Comparison of ENCODE assay signal across 7 cellular contexts in genomic region chr12:110688446-110689001, GRCh38. TPM values are rescaled to one million over a fixed set of nuclear protein-coding genes. Genes with fewer than 3 reads are reported as not detected.
A peak's percentile ranks its signal among the peaks of the same experiment; 100 is the strongest.
DNase-seq lines count a peak whose midpoint lies in the region; ATAC-seq and TF ChIP-seq lines count a peak whose summit lies in the region.

No MANE protein-coding gene starts in this region.

- H3K79me2 ChIP-seq in SK-N-SH (ENCODE audit: insufficient read depth), result no peaks in the 10 kb centered on the region

- 50% methylated on average over 7 of the region's 32 CpGs for WGBS in SK-N-SH (ENCODE audit: low lambda C conversion rate)
- 5 to 15% (median 6%) methylated on average over 13 to 32 of the region's 32 CpGs for WGBS in heart left ventricle, 4 donors

- no peaks in the 10 kb centered on the region for H3F3A ChIP-seq in SK-N-SH (replicated peaks; ENCODE audit: insufficient read depth)

- intact Hi-C loops in heart left ventricle (cut with DNase I) (loop anchor here in 1 of 10 donors (10.0 kb wide), 1 partner anchor 56 kb away; the partner anchor contains the start of gene PPP1CC), sciatic nerve (cut with DNase I) (no loop called here)

- H3K27ac ChIP-seq in SK-N-SH (ENCODE audit: low read depth in 2 of 2, low read length in 1 of 2), result no peak overlapping the region
- peak overlapping the region in 11 of 12 donors; percentile 35 to 88 (median 81) for H3K27ac ChIP-seq in heart left ventricle

- no peak for TF ChIP-seq POLR2A in heart left ventricle (IDR thresholded peaks at IDR 0.05)

- ATAC-seq in GM21717 (IDR thresholded peaks at IDR 0.05; ENCODE audit: unreplicated experiment) (peak; percentile 7), heart left ventricle (peak; percentile 9 to 38 (median 24)), sciatic nerve (peak; percentile 14), GM18517 (IDR thresholded peaks at IDR 0.05; ENCODE audit: unreplicated experiment) (no peak)

- POLR2A ChIA-PET in SK-N-SH (lab: Yijun Ruan, JAX), result interaction anchor here (0.6 kb wide), 1 partner anchor 55 kb away, joined by 3 read pairs; no protein-coding TSS in a partner anchor

- H2AFZ ChIP-seq in SK-N-SH (ENCODE audit: low read depth), result no peak overlapping the region

- TF ChIP-seq EP300 in SK-N-SH (IDR thresholded peaks at IDR 0.05; ENCODE audit: borderline replicate concordance in 1 of 2, low read depth in 1 of 2, low read length in 1 of 2), result no peak

- CTCF ChIA-PET in SK-N-SH (lab: Yijun Ruan, JAX), result no interaction called here

- no peaks in the 10 kb centered on the region for H4K20me1 ChIP-seq in SK-N-SH (ENCODE audit: insufficient read depth)

- H3K4me2 ChIP-seq in SK-N-SH, result peak overlapping the region; percentile 28; the same call in 1 of the 2 replicates

- H3K4me3 ChIP-seq in SK-N-SH (ENCODE audit: low read depth in 2 of 2, low read length in 1 of 2) (peak overlapping the region in 1 of 2 experiments; percentile 32; a peak in 2 of 4 replicates), heart left ventricle (peak overlapping the region; percentile 59 to 87 (median 74))

- no peak for DNase-seq in SK-N-SH
- peak in 1 of 5 donors; percentile 29 for DNase-seq in heart left ventricle
- DNase-seq in sciatic nerve (ENCODE audit: low spot score), result no peak
- no peak for DNase-seq in OCI-M2 (lab: John Stamatoyannopoulos, UW; ENCODE audit: unreplicated experiment)
- no peak for DNase-seq in NCI-H1436 treated with DMSO at 0.1 percent for 48 hours (lab: John Stamatoyannopoulos, UW)

- H3K27me3 ChIP-seq in SK-N-SH (ENCODE audit: insufficient read depth), result peaks cover 27% of the 10 kb centered on the region
- H3K27me3 ChIP-seq in heart left ventricle, result no peaks in the 10 kb centered on the region

- H3K9me3 ChIP-seq in SK-N-SH (no peaks in the 10 kb centered on the region), heart left ventricle (no peaks in the 10 kb centered on the region)

- H3K4me1 ChIP-seq in SK-N-SH (ENCODE audit: control insufficient read depth in 1 of 2, insufficient read depth in 2 of 2, low read depth in 1 of 2, low read length in 1 of 2), result no peaks in the 10 kb centered on the region; a peak in 1 of 4 replicates
- H3K4me1 ChIP-seq in heart left ventricle, result peaks cover 5 to 66% (median 22%) of the 10 kb centered on the region in 12 donors

- H3K36me3 ChIP-seq in SK-N-SH (replicated peaks in 1 of 2; ENCODE audit: control insufficient read depth in 1 of 2, insufficient read depth in 2 of 2, low read length in 1 of 2), result no peaks in the 10 kb centered on the region
- H3K36me3 ChIP-seq in heart left ventricle, result peaks cover 0 to 6% (median 0%) of the 10 kb centered on the region in 9 donors

- no peak overlapping the region for H3K9ac ChIP-seq in SK-N-SH

- H3K9me2 ChIP-seq in SK-N-SH, result no peaks in the 10 kb centered on the region

- no peak for TF ChIP-seq RAD21 in SK-N-SH (IDR thresholded peaks at IDR 0.05; ENCODE audit: low read length)

- TF ChIP-seq CTCF in SK-N-SH (IDR thresholded peaks at IDR 0.05) (no peak), heart left ventricle (IDR thresholded peaks at IDR 0.05) (no peak)

TF ChIP-seq in SK-N-SH, 30 proteins besides CTCF, POLR2A, EP300 and RAD21 (continues in another document):
- no peak for TF ChIP-seq NRF1 (IDR thresholded peaks at IDR 0.05; ENCODE audit: low read depth, low read length)
- TF ChIP-seq REST (IDR thresholded peaks at IDR 0.05; ENCODE audit: low read depth, low read length), result no peak
- TF ChIP-seq, protein P1, sequence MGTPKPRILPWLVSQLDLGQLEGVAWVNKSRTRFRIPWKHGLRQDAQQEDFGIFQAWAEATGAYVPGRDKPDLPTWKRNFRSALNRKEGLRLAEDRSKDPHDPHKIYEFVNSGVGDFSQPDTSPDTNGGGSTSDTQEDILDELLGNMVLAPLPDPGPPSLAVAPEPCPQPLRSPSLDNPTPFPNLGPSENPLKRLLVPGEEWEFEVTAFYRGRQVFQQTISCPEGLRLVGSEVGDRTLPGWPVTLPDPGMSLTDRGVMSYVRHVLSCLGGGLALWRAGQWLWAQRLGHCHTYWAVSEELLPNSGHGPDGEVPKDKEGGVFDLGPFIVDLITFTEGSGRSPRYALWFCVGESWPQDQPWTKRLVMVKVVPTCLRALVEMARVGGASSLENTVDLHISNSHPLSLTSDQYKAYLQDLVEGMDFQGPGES (IDR thresholded peaks at IDR 0.05; ENCODE audit: low read depth, low read length), result no peak
- no peak for TF ChIP-seq USF2 (IDR thresholded peaks at IDR 0.05; ENCODE audit: borderline replicate concordance, low read depth, low read length)
- no peak for TF ChIP-seq SMC3 (IDR thresholded peaks at IDR 0.05; ENCODE audit: low read depth, low read length)
- no peak for TF ChIP-seq RXRA (IDR thresholded peaks at IDR 0.05; ENCODE audit: borderline replicate concordance, low read depth)
- TF ChIP-seq ELF1 (IDR thresholded peaks at IDR 0.05), result no peak
- no peak for TF ChIP-seq TCF12 (IDR thresholded peaks at IDR 0.05)
- TF ChIP-seq FOSL2 (IDR thresholded peaks at IDR 0.05; ENCODE audit: borderline replicate concordance, low read depth), result no peak
- TF ChIP-seq ZBTB33 (IDR thresholded peaks at IDR 0.05; ENCODE audit: borderline replicate concordance, low read depth), result no peak
- TF ChIP-seq YY1 (IDR thresholded peaks at IDR 0.05; ENCODE audit: low read depth), result no peak
- no peak for TF ChIP-seq RCOR1 (IDR thresholded peaks at IDR 0.05; ENCODE audit: low read length)
- no peak for TF ChIP-seq RFX5 (IDR thresholded peaks at IDR 0.05; ENCODE audit: low read length)
- TF ChIP-seq, protein P2, sequence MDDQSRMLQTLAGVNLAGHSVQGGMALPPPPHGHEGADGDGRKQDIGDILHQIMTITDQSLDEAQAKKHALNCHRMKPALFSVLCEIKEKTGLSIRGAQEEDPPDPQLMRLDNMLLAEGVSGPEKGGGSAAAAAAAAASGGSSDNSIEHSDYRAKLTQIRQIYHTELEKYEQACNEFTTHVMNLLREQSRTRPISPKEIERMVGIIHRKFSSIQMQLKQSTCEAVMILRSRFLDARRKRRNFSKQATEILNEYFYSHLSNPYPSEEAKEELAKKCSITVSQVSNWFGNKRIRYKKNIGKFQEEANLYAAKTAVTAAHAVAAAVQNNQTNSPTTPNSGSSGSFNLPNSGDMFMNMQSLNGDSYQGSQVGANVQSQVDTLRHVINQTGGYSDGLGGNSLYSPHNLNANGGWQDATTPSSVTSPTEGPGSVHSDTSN (IDR thresholded peaks at IDR 0.05), result no peak

RNA-seq across cellular contexts. Expression of gene HVCN1, which starts 0.4 kb away (rescaled TPM):
- polyA plus RNA-seq in SK-N-SH (2012; rRNA removed), result 0.03 TPM in 2 replicates
- polyA plus RNA-seq in SK-N-SH (2012; cell fraction: cytosol; rRNA removed), result 0.03 and 0.10 TPM in 2 replicates
- polyA plus RNA-seq in SK-N-SH (2012; cell fraction: nucleus; rRNA removed), result 0.09 TPM in 1 of 2 replicates, not detected in the other
- total RNA-seq in heart left ventricle, result 10 to 100 TPM in 6 of 9 donors, 1 to 10 TPM in 3; 4.1 to 55.3 (median 11.8) TPM
- polyA plus RNA-seq in heart left ventricle, result 10 to 100 TPM in 1 of 2 donors, 1 to 10 TPM in 1; 9.5 to 13.6 TPM
- 7.5 TPM for total RNA-seq in sciatic nerve

RNA-seq across cellular contexts. Expression of gene PPP1CC, which starts 54.2 kb away (rescaled TPM):
- polyA plus RNA-seq in SK-N-SH (2012; rRNA removed) (62.0 and 74.3 TPM in 2 replicates), heart left ventricle (100 to 1,000 TPM in 1 of 2 donors, 10 to 100 TPM in 1; 90.6 to 130 TPM)
- 90.5 and 111 TPM in 2 replicates for polyA plus RNA-seq in SK-N-SH (2012; cell fraction: cytosol; rRNA removed)
- 34.3 and 68.3 TPM in 2 replicates for polyA plus RNA-seq in SK-N-SH (2012; cell fraction: nucleus; rRNA removed)
- total RNA-seq in heart left ventricle (100 to 1,000 TPM; 110 to 207 (median 150) TPM), sciatic nerve (111 TPM)

Comparison
In these comparisons a context has a peak if more than half of its experiments do, and no peak if none do; other contexts are left out.
1. H3K27ac ChIP-seq: peak in heart left ventricle (11 of 12); none in SK-N-SH (0 of 2).